2 cellular contexts compared by ENCODE assay signal in genomic region chr1:18809953-18810899, GRCh38.
TF ChIP-seq lines count a peak whose summit lies in the region.

No MANE protein-coding gene starts in this region.

TF ChIP-seq in HepG2, 621 proteins besides CTCF, POLR2A, EP300 and RAD21:
- no peak for TF ChIP-seq ZBED4 (CRISPR knock-in tag; IDR thresholded peaks at IDR 0.05; ENCODE audit: borderline replicate concordance)
- TF ChIP-seq ZNF768 (CRISPR knock-in tag; IDR thresholded peaks at IDR 0.05): peak; percentile 75

TF ChIP-seq in H1, 55 proteins besides CTCF, POLR2A, EP300 and RAD21:
- TF ChIP-seq CHD1 (IDR thresholded peaks at IDR 0.05; ENCODE audit: low read depth, low read length): no peak
- peak; percentile 38; the same call in 1 of the 2 replicates for TF ChIP-seq KDM1A (IDR thresholded peaks at IDR 0.05; ENCODE audit: borderline replicate concordance, low read length)
- no peak for TF ChIP-seq HDAC6 (IDR thresholded peaks at IDR 0.05; ENCODE audit: low read depth, low read length)
- no peak for TF ChIP-seq CREB1 (IDR thresholded peaks at IDR 0.05)
- TF ChIP-seq MAX (IDR thresholded peaks at IDR 0.05): no peak
- TF ChIP-seq RXRA (IDR thresholded peaks at IDR 0.05; ENCODE audit: insufficient read depth, low read depth, low read length): no peak
- TF ChIP-seq CBX8 (IDR thresholded peaks at IDR 0.05; ENCODE audit: borderline replicate concordance, low read depth, low read length): no peak
TF ChIP-seq in H1: peak in this region for 1.
